Comparison of ENCODE assay signal across 16 cellular contexts in the genomic region with DNA sequence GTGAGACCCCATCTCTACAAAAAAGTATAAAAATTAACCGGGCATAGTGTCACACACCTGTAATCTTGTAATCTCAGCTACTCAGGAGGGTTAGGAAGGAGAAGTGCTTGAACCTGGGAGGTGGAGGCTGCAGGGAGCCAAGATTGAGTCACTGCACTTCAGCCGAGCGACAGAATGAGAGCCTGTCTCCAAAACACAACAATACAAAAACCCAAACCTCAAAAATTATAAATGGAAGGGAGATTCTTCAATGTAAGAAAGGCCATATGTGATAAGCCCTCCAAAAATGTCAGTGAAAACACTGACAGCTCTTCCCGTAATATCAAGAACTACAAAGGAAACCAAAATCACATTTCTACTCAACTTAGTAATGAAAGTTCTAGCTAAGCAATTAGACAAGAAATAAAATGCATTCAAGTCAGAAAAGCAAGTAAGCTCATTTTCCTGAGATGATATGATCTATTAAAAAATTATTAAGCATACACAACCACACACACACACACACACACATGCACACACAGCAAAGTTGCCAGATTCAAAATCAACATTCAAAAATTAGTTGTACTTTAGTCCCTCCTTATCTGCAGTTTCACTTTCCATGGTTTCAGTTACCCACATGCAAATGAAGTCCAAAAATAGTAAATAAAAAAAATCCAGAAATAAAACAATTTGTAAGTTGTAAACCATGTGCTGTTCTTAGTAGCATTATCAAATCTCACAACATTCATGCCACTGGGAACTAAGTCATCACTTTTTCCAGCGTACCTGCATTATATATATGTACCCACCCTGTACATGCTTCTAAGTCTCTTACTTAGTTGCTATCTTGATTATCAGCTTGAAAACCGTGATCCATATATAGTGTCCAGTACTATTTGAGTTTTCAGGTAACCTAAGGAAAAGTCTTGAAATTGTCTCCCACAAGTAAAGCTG.
DNase-seq lines count a peak whose midpoint lies in the region; ATAC-seq and TF ChIP-seq lines count a peak whose summit lies in the region.
"Had no signal": no experiment of that assay in that cellular context is flagged by ENCODE, and none has a peak within 500 bp of the region (broad histone marks: within the 10 kb centered on the region; RNA-seq: fewer than 3 reads in every experiment).

No MANE protein-coding gene starts in this region.

- peaks cover 42% of the 10 kb centered on the region for H3K36me3 ChIP-seq in OCI-LY7 (ENCODE audit: insufficient read depth, low read length)
- H3K36me3 ChIP-seq: right atrium auricular region, suprapubic skin had no signal

- peak overlapping the region; percentile 46 for H3K4me3 Mint-ChIP-seq in activated naive CD8-positive, alpha-beta T cell
- peak overlapping the region; percentile 57 to 73 for H3K4me3 Mint-ChIP-seq in stimulated activated naive CD8-positive, alpha-beta T cell treated with anti-CD3 and anti-CD28 coated beads, Interleukin-15, amount 100 ng/mL, for 72 hours

- no peak overlapping the region; the same call in 1 of the 2 replicates for H2AFZ ChIP-seq in OCI-LY7 (ENCODE audit: low read length)

- H3K9me3 ChIP-seq in OCI-LY7 (ENCODE audit: low read length), result no peaks in the 10 kb centered on the region
- H3K9me3 ChIP-seq: neutrophil, right atrium auricular region, suprapubic skin had no signal

- peak overlapping the region; percentile 72 for H3K27ac Mint-ChIP-seq in activated naive CD8-positive, alpha-beta T cell
- H3K27ac Mint-ChIP-seq in stimulated activated naive CD8-positive, alpha-beta T cell treated with anti-CD3 and anti-CD28 coated beads, Interleukin-15, amount 100 ng/mL, for 72 hours, result peak overlapping the region; percentile 80 to 87

- H3K9me2 ChIP-seq in OCI-LY7 (ENCODE audit: insufficient read depth, low read length), result no peaks in the 10 kb centered on the region

- H4K20me1 ChIP-seq in OCI-LY7 (ENCODE audit: insufficient read depth, low read length), result no peaks in the 10 kb centered on the region

- H3K4me2 ChIP-seq in OCI-LY7 (ENCODE audit: low read length), result peak overlapping the region; percentile 81

- CTCF ChIA-PET in OCI-LY7 (lab: Charles Lee; ENCODE audit: unreplicated experiment), result no interaction called here

- POLR2A ChIA-PET in OCI-LY7 (lab: Charles Lee), result interaction anchor here (0.5 to 0.8 kb wide), 3 partner anchors 16 to 380 kb away, joined by 3 read pairs; no protein-coding TSS in a partner anchor

- H3K36me3 Mint-ChIP-seq in activated naive CD8-positive, alpha-beta T cell, result no peaks in the 10 kb centered on the region

- peak overlapping the region; percentile 61 for H3K4me3 ChIP-seq in OCI-LY7 (ENCODE audit: low read depth, low read length, poor library complexity, severe bottlenecking)
- H3K4me3 ChIP-seq: right atrium auricular region, suprapubic skin had no signal

- H3K4me1 Mint-ChIP-seq in activated naive CD8-positive, alpha-beta T cell (ENCODE audit: low read depth), result peaks cover 30% of the 10 kb centered on the region
- peaks cover 17% of the 10 kb centered on the region for H3K4me1 Mint-ChIP-seq in stimulated activated naive CD8-positive, alpha-beta T cell treated with anti-CD3 and anti-CD28 coated beads, Interleukin-15, amount 100 ng/mL, for 72 hours

- peaks cover 7% of the 10 kb centered on the region; the same call in 1 of the 2 replicates for H3K79me2 ChIP-seq in OCI-LY7 (ENCODE audit: insufficient read depth, low read depth, low read length)

- H3K27ac ChIP-seq in OCI-LY7 (ENCODE audit: low read depth, low read length, poor library complexity, severe bottlenecking), result peak overlapping the region; percentile 95
- H3K27ac ChIP-seq: right atrium auricular region, suprapubic skin had no signal

- peaks cover 60% of the 10 kb centered on the region for H3K4me1 ChIP-seq in OCI-LY7 (ENCODE audit: insufficient read depth, low read length, poor library complexity, severe bottlenecking)
- H3K4me1 ChIP-seq: right atrium auricular region, suprapubic skin had no signal

- intact Hi-C loops in OCI-LY7 (cut with micrococcal nuclease; ENCODE audit: unreplicated experiment), result no loop called here

- no peaks in the 10 kb centered on the region for H3K9me3 Mint-ChIP-seq in activated naive CD8-positive, alpha-beta T cell (ENCODE audit: low read depth)
- no peaks in the 10 kb centered on the region for H3K9me3 Mint-ChIP-seq in stimulated activated naive CD8-positive, alpha-beta T cell treated with anti-CD3 and anti-CD28 coated beads, Interleukin-15, amount 100 ng/mL, for 72 hours

- no peaks in the 10 kb centered on the region for H3K27me3 Mint-ChIP-seq in activated naive CD8-positive, alpha-beta T cell
- no peaks in the 10 kb centered on the region for H3K27me3 Mint-ChIP-seq in stimulated activated naive CD8-positive, alpha-beta T cell treated with anti-CD3 and anti-CD28 coated beads, Interleukin-15, amount 100 ng/mL, for 72 hours

- TSS peak; percentile 35 for BruUV-seq in OCI-LY7 (replicated peaks; lab: Mats Ljungman, UMichigan)

- DNase-seq in stimulated activated CD4-positive, alpha-beta T cell treated with anti-CD3 and anti-CD28 coated beads, Interleukin-15, amount 100 ng/mL, for 24 hours, result peak; percentile 18
- DNase-seq in stimulated activated CD4-positive, alpha-beta T cell treated with anti-CD3 and anti-CD28 coated beads, Interleukin-2, amount 100 ng/mL, for 48 hours, result no peak
- DNase-seq in OCI-LY7 (ENCODE audit: low spot score), result peak; percentile 36
- peak in 1 of 2 donors; percentile 44 for DNase-seq in stimulated activated naive CD8-positive, alpha-beta T cell treated with anti-CD3 and anti-CD28 coated beads, Interleukin-15, amount 100 ng/mL, for 72 hours
- DNase-seq: COR-L47; NCI-H1694; NCI-H446; NK-92 treated with Interleukin-12 subunit alpha and Interleukin-12 subunit beta, amount 100 ng/mL, for 24 hours; SW 1271 had no signal

- ATAC-seq in stimulated activated naive CD8-positive, alpha-beta T cell treated with anti-CD3 and anti-CD28 coated beads, Interleukin-15, amount 100 ng/mL, for 72 hours, result peak; percentile 89
- ATAC-seq in GM19463 (IDR thresholded peaks at IDR 0.05; ENCODE audit: unreplicated experiment) (no peak), HG02852 (IDR thresholded peaks at IDR 0.05; ENCODE audit: unreplicated experiment) (no peak), HG03571 (IDR thresholded peaks at IDR 0.05; ENCODE audit: unreplicated experiment) (no peak)

- TF ChIP-seq CTCF in OCI-LY7 (conservative IDR thresholded peaks at IDR 0.05; ENCODE audit: low read length), result no peak

Comparison
In these comparisons a context has a peak if more than half of its experiments do, and no peak if none do; other contexts are left out.
1. DNase-seq: peak in stimulated activated CD4-positive, alpha-beta T cell treated with anti-CD3 and anti-CD28 coated beads, Interleukin-15, amount 100 ng/mL, for 24 hours (single experiment) and OCI-LY7 (single experiment); none in stimulated activated CD4-positive, alpha-beta T cell treated with anti-CD3 and anti-CD28 coated beads, Interleukin-2, amount 100 ng/mL, for 48 hours (0 of 2).